In the genomic region with DNA sequence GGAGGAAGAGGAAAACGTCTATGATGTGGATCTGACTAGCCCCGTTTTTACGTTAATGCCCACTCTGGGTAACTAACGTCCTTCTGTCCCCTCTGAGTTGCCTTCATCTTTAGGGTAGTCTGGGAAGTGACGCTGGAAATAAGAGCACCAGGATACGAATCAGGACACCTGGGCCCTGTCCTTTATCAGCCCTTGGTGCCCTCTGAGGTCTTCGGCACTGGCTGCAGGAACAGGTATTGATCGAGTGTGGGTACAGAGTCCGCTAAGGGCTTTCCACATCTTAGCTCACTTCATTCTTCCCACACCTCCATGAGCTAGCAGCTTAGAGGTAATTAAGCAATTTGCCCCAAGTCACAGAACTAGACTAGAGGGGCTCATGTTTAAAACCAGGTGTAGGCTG, we compare ENCODE assay signal across 18 cellular contexts.
DNase-seq lines count a peak whose midpoint lies in the region; ATAC-seq and TF ChIP-seq lines count a peak whose summit lies in the region.
"Had no signal": no experiment of that assay in that cellular context is flagged by ENCODE, and none has a peak within 500 bp of the region (broad histone marks: within the 10 kb centered on the region; RNA-seq: fewer than 3 reads in every experiment).

No MANE protein-coding gene starts in this region.

- H3K27me3 ChIP-seq in GM23248 (replicated peaks; ENCODE audit: insufficient read depth) (no peaks in the 10 kb centered on the region), IMR-90 (ENCODE audit: control insufficient read depth, insufficient read depth, low read length) (no peaks in the 10 kb centered on the region), neuronal stem cell (ENCODE audit: control insufficient read depth in 3 of 3, insufficient read depth in 3 of 3, low read depth in 1 of 3, low read length in 3 of 3) (no peaks in the 10 kb centered on the region)
- H3K27me3 ChIP-seq: BLaER1 had no signal

- no peak overlapping the region for H2BK12ac ChIP-seq in neuronal stem cell (ENCODE audit: low read length)

- WGBS in GM23248 (ENCODE audit: low coverage in 1 of 2, low lambda C conversion rate in 2 of 2, missing lambda C conversion rate in 2 of 2), 2 experiments, result 93 to 94% methylated on average over 9 of the region's 9 CpGs
- WGBS in IMR-90 (ENCODE audit: extremely low coverage in 2 of 2, insufficient read length in 1 of 2), 2 experiments, result 73% methylated on average over 3 of the region's 9 CpGs; no CpG with 5 or more reads in 1 of the 2 experiments
- no CpG with 5 or more reads among the region's 9 CpGs for WGBS in neuronal stem cell (ENCODE audit: extremely low coverage in 2 of 2, insufficient read length in 2 of 2, insufficient replicate concordance in 1 of 2), 2 donors

- dilution Hi-C loops in IMR-90 (cut with HindIII; ENCODE audit: low sequenced_read_pairs, unreplicated experiment), result no loop called here

- H3K79me1 ChIP-seq in IMR-90 (ENCODE audit: low read depth in 1 of 2, low read length in 2 of 2) (peaks cover 4 to 23% of the 10 kb centered on the region in 2 experiments; a peak in 3 of 4 replicates), neuronal stem cell (ENCODE audit: low read depth, low read length) (no peaks in the 10 kb centered on the region)

- H3K9me3 ChIP-seq in GM23248 (ENCODE audit: low read depth) (no peaks in the 10 kb centered on the region), IMR-90 (ENCODE audit: control insufficient read depth, insufficient read depth, low read length) (no peaks in the 10 kb centered on the region), neuronal stem cell (replicated peaks in 1 of 2; ENCODE audit: control insufficient read depth in 2 of 2, insufficient read depth in 1 of 2, low read depth in 1 of 2, low read length in 2 of 2) (no peaks in the 10 kb centered on the region)
- H3K9me3 ChIP-seq: BLaER1, Caco-2, HAP-1 had no signal

- no peak for TF ChIP-seq CTCF in IMR-90 (conservative IDR thresholded peaks at IDR 0.05; ENCODE audit: low read depth, low read length)

- H2BK120ac ChIP-seq in IMR-90 (ENCODE audit: low read depth, low read length) (no peak overlapping the region), neuronal stem cell (ENCODE audit: low read depth, low read length) (no peak overlapping the region)

- no peak overlapping the region for H3K18ac ChIP-seq in IMR-90 (ENCODE audit: low read depth, low read length)
- peak overlapping the region; percentile 69 for H3K18ac ChIP-seq in neuronal stem cell (ENCODE audit: low read length)

- ATAC-seq in IMR-90 (ENCODE audit: low read depth) (no peak), HG02973 (IDR thresholded peaks at IDR 0.05; ENCODE audit: unreplicated experiment) (no peak)
- ATAC-seq: CD8-positive, alpha-beta T cell; GM12878 had no signal

- H2BK15ac ChIP-seq in IMR-90 (ENCODE audit: low read depth, low read length), result no peak overlapping the region
- no peak overlapping the region for H2BK15ac ChIP-seq in neuronal stem cell (ENCODE audit: low read length)

- H2AFZ ChIP-seq in GM23248 (no peak overlapping the region), IMR-90 (replicated peaks; ENCODE audit: low read length, poor library complexity) (no peak overlapping the region), neuronal stem cell (ENCODE audit: low read length) (no peak overlapping the region)

- peak overlapping the region; percentile 79 for H3K27ac ChIP-seq in GM23248
- no peak overlapping the region for H3K27ac ChIP-seq in IMR-90 (ENCODE audit: insufficient read depth, low read length)
- no peak overlapping the region for H3K27ac ChIP-seq in neuronal stem cell (replicated peaks; ENCODE audit: low read length)
- H3K27ac ChIP-seq: BLaER1, C4-2B had no signal

- peaks cover 28% of the 10 kb centered on the region for H3K4me1 ChIP-seq in GM23248 (ENCODE audit: insufficient read depth)
- peaks cover 11% of the 10 kb centered on the region for H3K4me1 ChIP-seq in IMR-90 (ENCODE audit: control insufficient read depth, insufficient read depth, low read length)
- peaks cover 3 to 22% of the 10 kb centered on the region in 2 donors for H3K4me1 ChIP-seq in neuronal stem cell (ENCODE audit: control insufficient read depth in 2 of 2, insufficient read depth in 1 of 2, low read depth in 1 of 2, low read length in 2 of 2)
- H3K4me1 ChIP-seq: BLaER1, Caco-2, HAP-1 had no signal

- no peak overlapping the region for H4K91ac ChIP-seq in IMR-90 (ENCODE audit: insufficient read depth, low read depth, low read length)
- no peak overlapping the region for H4K91ac ChIP-seq in neuronal stem cell (ENCODE audit: low read depth, low read length, poor library complexity)

- H3K36me3 ChIP-seq in GM23248 (ENCODE audit: low read depth) (peaks cover 1% of the 10 kb centered on the region; the same call in 1 of the 2 replicates), IMR-90 (ENCODE audit: control insufficient read depth, insufficient read depth, low read length) (peaks cover 25% of the 10 kb centered on the region), neuronal stem cell (replicated peaks in 1 of 2; ENCODE audit: control insufficient read depth in 2 of 2, insufficient read depth in 2 of 2, low read length in 2 of 2) (peaks cover 0 to 54% of the 10 kb centered on the region in 2 donors)
- H3K36me3 ChIP-seq: BLaER1, HAP-1 had no signal

- no TSS peak for BruUV-seq in IMR-90 (replicated peaks; lab: Mats Ljungman, UMichigan)

- H3K4me3 ChIP-seq in GM23248, result no peak overlapping the region
- H3K4me3 ChIP-seq in IMR-90 (ENCODE audit: insufficient read depth, low read depth, low read length), result no peak overlapping the region
- H3K4me3 ChIP-seq in neuronal stem cell (ENCODE audit: low read length in 2 of 2), result no peak overlapping the region
- H3K4me3 ChIP-seq: BLaER1, GM12878, HAP-1 had no signal

- DNase-seq in GM23248, result no peak
- DNase-seq in IMR-90, result no peak
- DNase-seq in neuronal stem cell (ENCODE audit: low spot score), result no peak
- no peak for DNase-seq in GM19240 (ENCODE audit: insufficient read length, low spot score)
- DNase-seq in DMS53 (lab: John Stamatoyannopoulos, UW), result no peak
- DNase-seq: Caco-2; CD4-positive, CD25-positive, alpha-beta regulatory T cell; CD8-positive, alpha-beta T cell; DMS153; DMS79; EL; GDM1; HFFc6 had no signal

- CTCF ChIA-PET in IMR-90 (lab: Yijun Ruan, JAX), result interaction anchor here (0.6 to 2.6 kb wide), 5 partner anchors 17 to 196 kb away, joined by 3 to 14 read pairs (median 4); no protein-coding TSS in a partner anchor

- no peak for TF ChIP-seq POLR2A in IMR-90 (IDR thresholded peaks at IDR 0.05; ENCODE audit: low read depth, low read length)

- H2AK5ac ChIP-seq in IMR-90 (ENCODE audit: low read depth, low read length) (peak overlapping the region; percentile 1; the same call in 1 of the 2 replicates), neuronal stem cell (ENCODE audit: low read depth, low read length) (peak overlapping the region; percentile 51)

- no peak overlapping the region for H2AK9ac ChIP-seq in IMR-90 (replicated peaks; ENCODE audit: low read depth, low read length, poor library complexity)

- H4K8ac ChIP-seq in IMR-90 (ENCODE audit: low read depth in 2 of 2, low read length in 2 of 2) (no peak overlapping the region), neuronal stem cell (ENCODE audit: low read depth, low read length) (no peak overlapping the region)

- H3K14ac ChIP-seq in IMR-90 (replicated peaks; ENCODE audit: low read depth, low read length) (no peak overlapping the region), neuronal stem cell (ENCODE audit: low read length) (no peak overlapping the region)

- no peak for TF ChIP-seq RAD21 in IMR-90 (IDR thresholded peaks at IDR 0.05; ENCODE audit: low read length)

- intact Hi-C loops in IMR-90 (cut with micrococcal nuclease), result loop anchor here (5.0 kb wide), 1 partner anchor 416 kb away; no protein-coding TSS in a partner anchor

- H3K4me2 ChIP-seq in GM23248 (ENCODE audit: unreplicated experiment) (no peak overlapping the region), IMR-90 (ENCODE audit: low read depth, low read length) (no peak overlapping the region), neuronal stem cell (ENCODE audit: insufficient read depth, low read length, poor library complexity, severe bottlenecking) (no peak overlapping the region)
- H3K4me2 ChIP-seq: BLaER1 had no signal

- H3K4ac ChIP-seq in IMR-90 (ENCODE audit: low read depth, low read length) (0 out of 2 replicates have a peak overlapping the region, but pooled peaks have one; percentile 2), neuronal stem cell (ENCODE audit: low read length) (no peak overlapping the region)

- no peaks in the 10 kb centered on the region for H3K9me2 ChIP-seq in GM23248 (ENCODE audit: insufficient read depth)

- no peak overlapping the region for H3K9ac ChIP-seq in GM23248
- H3K9ac ChIP-seq in IMR-90 (ENCODE audit: low read depth, low read length), result no peak overlapping the region
- no peak overlapping the region for H3K9ac ChIP-seq in neuronal stem cell (ENCODE audit: low read depth, low read length, poor library complexity)
- H3K9ac ChIP-seq: BLaER1 had no signal

- no peak overlapping the region for H2BK20ac ChIP-seq in IMR-90 (ENCODE audit: low read depth, low read length)

- peaks cover 29% of the 10 kb centered on the region for H3K79me2 ChIP-seq in GM23248 (ENCODE audit: insufficient read depth)

- peaks cover 38% of the 10 kb centered on the region for H3F3A ChIP-seq in GM23248 (ENCODE audit: insufficient read depth)

- POLR2A ChIA-PET in IMR-90 (lab: Charles Lee; ENCODE audit: unreplicated experiment), result no interaction called here

- no peak overlapping the region for H4K5ac ChIP-seq in IMR-90 (ENCODE audit: low read depth, low read length)

- in situ Hi-C loops in GM23248 (cut with MboI), result loop anchor here (25.0 kb wide), 1 partner anchor 401 kb away; no protein-coding TSS in a partner anchor
- in situ Hi-C loops in IMR-90 (cut with MboI; ENCODE audit: low sequenced_read_pairs), result loop anchor here (25.0 kb wide), 2 partner anchors 426 to 676 kb away; partner anchors contain the start of gene HTATIP2

- H3K56ac ChIP-seq in IMR-90 (ENCODE audit: extremely low read depth, insufficient read depth, low read length), result no peak overlapping the region

- H3K23ac ChIP-seq in IMR-90 (ENCODE audit: low read depth, low read length) (no peak overlapping the region), neuronal stem cell (ENCODE audit: low read depth, low read length, poor library complexity) (no peak overlapping the region)

- H2BK5ac ChIP-seq in IMR-90 (ENCODE audit: low read depth, low read length, poor library complexity, severe bottlenecking), result no peak overlapping the region
- H2BK5ac ChIP-seq in neuronal stem cell (ENCODE audit: low read length), result peak overlapping the region; percentile 83

- H4K20me1 ChIP-seq in GM23248 (ENCODE audit: insufficient read depth), result no peaks in the 10 kb centered on the region; the same call in 1 of the 2 replicates
- H4K20me1 ChIP-seq in IMR-90 (ENCODE audit: insufficient read depth, low read length), result peaks cover 4% of the 10 kb centered on the region; the same call in 1 of the 2 replicates
- H4K20me1 ChIP-seq: BLaER1 had no signal

- H3K9me1 ChIP-seq in IMR-90 (ENCODE audit: insufficient read depth, low read length), result peaks cover 14% of the 10 kb centered on the region

TF ChIP-seq in IMR-90, 13 proteins besides CTCF, POLR2A, EP300 and RAD21:
- TF ChIP-seq FOS (IDR thresholded peaks at IDR 0.05; ENCODE audit: low read depth, low read length), result no peak
- TF ChIP-seq CEBPB (IDR thresholded peaks at IDR 0.05; ENCODE audit: low read depth, low read length), result no peak
- no peak for TF ChIP-seq MXI1 (IDR thresholded peaks at IDR 0.05; ENCODE audit: borderline replicate concordance, low read depth, low read length)
TF ChIP-seq in IMR-90: peak in this region for 0.
